Comparison of ENCODE assay signal across 1 cellular context in the genomic region with DNA sequence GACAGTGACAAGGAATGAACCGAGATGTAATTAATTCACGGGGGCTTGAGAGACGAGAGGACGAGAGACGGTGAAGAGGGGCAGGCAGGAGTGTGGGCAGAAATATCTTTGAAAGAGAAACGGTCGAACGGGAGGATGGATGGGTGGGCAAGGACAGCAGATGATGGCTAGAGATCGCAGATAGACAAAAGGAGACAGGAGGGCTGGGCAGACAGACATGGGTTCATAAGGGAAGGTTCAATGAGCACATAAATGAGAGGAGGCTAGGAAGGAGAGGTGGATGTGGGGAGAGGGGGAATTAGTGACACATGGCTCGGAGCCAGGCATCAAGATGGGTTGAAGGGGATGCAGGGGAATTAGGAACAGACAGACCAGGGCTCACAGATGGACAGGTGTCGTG.
TF ChIP-seq lines count a peak whose summit lies in the region.

No MANE protein-coding gene starts in this region.

TF ChIP-seq in GM23338, 12 proteins besides CTCF, POLR2A, EP300 and RAD21 (continued from another document):
- TF ChIP-seq ZNF462 (CRISPR knock-in tag; IDR thresholded peaks at IDR 0.05) (no peak), EZH2phosphoT487 (IDR thresholded peaks at IDR 0.05; ENCODE audit: unreplicated experiment) (no peak), POLR2AphosphoS5 (IDR thresholded peaks at IDR 0.05; ENCODE audit: low read depth) (no peak), ETS1 (IDR thresholded peaks at IDR 0.05) (no peak), NANOG (IDR thresholded peaks at IDR 0.05; ENCODE audit: borderline replicate concordance) (no peak), ZNF114 (CRISPR knock-in tag; IDR thresholded peaks at IDR 0.05) (no peak), REST (IDR thresholded peaks at IDR 0.05; ENCODE audit: unreplicated experiment) (no peak)
